22 cellular contexts compared by ENCODE assay signal in the genomic region with DNA sequence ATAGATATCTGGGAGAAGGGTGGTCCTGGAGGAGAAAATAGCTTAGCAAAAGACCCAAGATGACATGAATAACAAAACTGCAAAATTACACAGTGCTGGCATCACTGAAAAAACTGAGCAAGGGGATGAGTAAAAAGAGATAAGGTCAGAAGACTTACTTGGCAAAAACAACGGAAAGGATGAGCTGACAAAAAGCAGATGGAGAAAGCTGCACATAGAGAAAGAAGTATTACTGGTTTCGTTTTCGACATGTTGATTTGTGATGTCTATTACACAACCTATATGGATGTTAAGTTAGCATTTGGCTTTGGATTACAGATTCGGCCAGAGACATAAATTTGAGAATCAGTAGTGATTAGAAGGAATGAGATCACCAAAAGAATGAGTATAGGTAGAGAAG.
A peak's percentile ranks its signal among the peaks of the same experiment; 100 is the strongest.
DNase-seq lines count a peak whose midpoint lies in the region; ATAC-seq and TF ChIP-seq lines count a peak whose summit lies in the region.
"Had no signal": no experiment of that assay in that cellular context is flagged by ENCODE, and none has a peak within 500 bp of the region (broad histone marks: within the 10 kb centered on the region; RNA-seq: fewer than 3 reads in every experiment).

No MANE protein-coding gene starts in this region.

- H3K27me3 ChIP-seq in Caco-2 (replicated peaks; ENCODE audit: control insufficient read depth, insufficient read depth, low read length) (no peaks in the 10 kb centered on the region), ovary (no peaks in the 10 kb centered on the region)
- H3K27me3 ChIP-seq: adrenal gland, pancreas had no signal

- peaks cover 17% of the 10 kb centered on the region; the same call in 1 of the 2 replicates for H3K9me3 ChIP-seq in Caco-2
- no peaks in the 10 kb centered on the region for H3K9me3 ChIP-seq in ovary
- H3K9me3 ChIP-seq: adrenal gland, pancreas had no signal

- intact Hi-C loops in Caco-2 (cut with micrococcal nuclease; ENCODE audit: unreplicated experiment) = no loop called here
- intact Hi-C loops in ovary (cut with DNase I) = no loop called here

- H3K9me3 Mint-ChIP-seq in Caco-2 (ENCODE audit: unreplicated experiment) = peaks cover 49% of the 10 kb centered on the region
- H3K9me3 Mint-ChIP-seq in effector memory CD8-positive, alpha-beta T cell = peaks cover 2 to 7% of the 10 kb centered on the region in 2 donors
- H3K9me3 Mint-ChIP-seq: activated T-helper 2 cell treated with anti-CD3 and anti-CD28 coated beads, Interferon-gamma antibody, Interleukin-2, Interleukin-4, amounts not matched to agents 10 μg/mL and 5 μg/mL and 100 μg/mL, durations not matched to agents 14 hours and 24 hours and 36 hours had no signal

- no peak overlapping the region for H3K27ac ChIP-seq in ovary
- H3K27ac ChIP-seq: HL-60 had no signal

- no peaks in the 10 kb centered on the region for H3K27me3 Mint-ChIP-seq in Caco-2 (ENCODE audit: insufficient read depth, unreplicated experiment)
- no peaks in the 10 kb centered on the region for H3K27me3 Mint-ChIP-seq in effector memory CD8-positive, alpha-beta T cell
- H3K27me3 Mint-ChIP-seq: central memory CD8-positive, alpha-beta T cell had no signal

- H3K4me1 ChIP-seq in Caco-2 = peaks cover 36% of the 10 kb centered on the region
- peaks cover 1% of the 10 kb centered on the region for H3K4me1 ChIP-seq in ovary (ENCODE audit: insufficient read depth)
- H3K4me1 ChIP-seq: pancreas had no signal

- TF ChIP-seq CTCF in Caco-2 (IDR thresholded peaks at IDR 0.05; ENCODE audit: insufficient read depth in 1 of 2, low read depth in 1 of 2, low read length in 1 of 2, severe bottlenecking in 1 of 2, unreplicated experiment in 1 of 2) (no peak), ovary (IDR thresholded peaks at IDR 0.05) (no peak)

- BruUV-seq in Caco-2 (replicated peaks; lab: Mats Ljungman, UMichigan) = no TSS peak

- peak overlapping the region; percentile 4 for H3K27ac Mint-ChIP-seq in Caco-2 (ENCODE audit: unreplicated experiment)
- H3K27ac Mint-ChIP-seq in effector memory CD8-positive, alpha-beta T cell = no peak overlapping the region
- H3K27ac Mint-ChIP-seq: activated T-helper 2 cell treated with anti-CD3 and anti-CD28 coated beads, Interferon-gamma antibody, Interleukin-2, Interleukin-4, amounts not matched to agents 10 μg/mL and 5 μg/mL and 100 μg/mL, durations not matched to agents 14 hours and 24 hours and 36 hours; immature natural killer cell had no signal

- CTCF ChIA-PET in Caco-2 (lab: Charles Lee) = no interaction called here

- no peak overlapping the region for H3K4me3 Mint-ChIP-seq in Caco-2 (ENCODE audit: unreplicated experiment)
- no peak overlapping the region for H3K4me3 Mint-ChIP-seq in effector memory CD8-positive, alpha-beta T cell
- H3K4me3 Mint-ChIP-seq: central memory CD8-positive, alpha-beta T cell; immature natural killer cell had no signal

- H3K4me1 Mint-ChIP-seq in Caco-2 (ENCODE audit: low read depth, unreplicated experiment) = peaks cover 41% of the 10 kb centered on the region
- H3K4me1 Mint-ChIP-seq in effector memory CD8-positive, alpha-beta T cell (ENCODE audit: low read depth in 2 of 2) = no peaks in the 10 kb centered on the region
- H3K4me1 Mint-ChIP-seq: central memory CD8-positive, alpha-beta T cell; immature natural killer cell had no signal

- POLR2A ChIA-PET in Caco-2 (lab: Charles Lee) = no interaction called here

- no peaks in the 10 kb centered on the region for H3K36me3 ChIP-seq in Caco-2 (ENCODE audit: control insufficient read depth, insufficient read depth, low read length)
- no peaks in the 10 kb centered on the region for H3K36me3 ChIP-seq in ovary
- H3K36me3 ChIP-seq: adrenal gland, pancreas had no signal

- 11 to 16% (median 14%) methylated on average over 4 of the region's 4 CpGs for WGBS in ovary, 3 donors

- H3K4me3 ChIP-seq in Caco-2 (ENCODE audit: low read depth, low read length) = no peak overlapping the region
- peak overlapping the region; percentile 16 for H3K4me3 ChIP-seq in ovary
- H3K4me3 ChIP-seq: adrenal gland, pancreas had no signal

- TF ChIP-seq EP300 in ovary (IDR thresholded peaks at IDR 0.05) = no peak

- no peak for DNase-seq in Caco-2
- peak; percentile 51 for DNase-seq in OCI-M1 (lab: John Stamatoyannopoulos, UW)
- peak; percentile 74 for DNase-seq in fibroblast of gingiva (ENCODE audit: low read depth)
- DNase-seq in ovary = no peak
- no peak for DNase-seq in hippocampal formation (lab: John Stamatoyannopoulos, UW)
- DNase-seq in RKO (ENCODE audit: low spot score) = no peak
- DNase-seq in kidney tubule cell (ENCODE audit: low spot score) = no peak
- no peak for DNase-seq in effector memory CD8-positive, alpha-beta T cell
- DNase-seq: DMS153; GF-D8; head of caudate nucleus; immature natural killer cell; NCI-H146; NCI-H774; pancreas; stimulated activated CD4-positive, alpha-beta T cell treated with anti-CD3 and anti-CD28 coated beads, Interleukin-2, amount 100 ng/mL, for 48 hours; T-helper 9 cell had no signal

- no peak for TF ChIP-seq POLR2A in ovary (IDR thresholded peaks at IDR 0.05)

- H3K36me3 Mint-ChIP-seq in Caco-2 (ENCODE audit: insufficient read depth, unreplicated experiment) = peaks cover 6% of the 10 kb centered on the region
- H3K36me3 Mint-ChIP-seq in effector memory CD8-positive, alpha-beta T cell (ENCODE audit: insufficient read depth) = no peaks in the 10 kb centered on the region

- ATAC-seq in effector memory CD8-positive, alpha-beta T cell (replicated peaks) = no peak
- ATAC-seq: HCT116 had no signal

Comparison
In these comparisons a context has a peak if more than half of its experiments do, and no peak if none do; other contexts are left out.
1. DNase-seq: peak in OCI-M1 (single experiment) and fibroblast of gingiva (single experiment); none in Caco-2 (0 of 2), ovary (0 of 5), hippocampal formation (0 of 2), RKO (single experiment), kidney tubule cell (single experiment) and effector memory CD8-positive, alpha-beta T cell (0 of 3).